Comparison of ENCODE assay signal across 15 cellular contexts in genomic region chr11:19597194-19597593, GRCh38.
DNase-seq lines count a peak whose midpoint lies in the region; ATAC-seq and TF ChIP-seq lines count a peak whose summit lies in the region.
"Had no signal": no experiment of that assay in that cellular context is flagged by ENCODE, and none has a peak within 500 bp of the region (broad histone marks: within the 10 kb centered on the region; RNA-seq: fewer than 3 reads in every experiment).

No MANE protein-coding gene starts in this region.

- ATAC-seq in PC-3, result no peak
- no peak for ATAC-seq in GM21737 (IDR thresholded peaks at IDR 0.05; ENCODE audit: unreplicated experiment)
- no peak for ATAC-seq in HG03175 (IDR thresholded peaks at IDR 0.05; ENCODE audit: unreplicated experiment)
- ATAC-seq in psoas muscle, result no peak
- no peak for ATAC-seq in HG03025 (IDR thresholded peaks at IDR 0.05; ENCODE audit: low FRiP score, unreplicated experiment)
- ATAC-seq: activated CD8-positive, alpha-beta T cell treated with anti-CD3 and anti-CD28 coated beads, Interleukin-2, amount 10 ng/mL, durations not matched to agents 7 days and 5 days; K562; T-helper 17 cell had no signal

- no peaks in the 10 kb centered on the region for H3K79me2 ChIP-seq in PC-3 (ENCODE audit: low read length)

- no peak for TF ChIP-seq CTCF in AG09309 (IDR thresholded peaks at IDR 0.05; ENCODE audit: control insufficient read depth, insufficient read depth, low read depth, low read length, missing control alignments)
- no peak for TF ChIP-seq CTCF in PC-3 (conservative IDR thresholded peaks at IDR 0.05; ENCODE audit: low read depth, low read length)
- no peak for TF ChIP-seq CTCF in psoas muscle (IDR thresholded peaks at IDR 0.05)

- WGBS in psoas muscle, 3 donors, result 68 to 90% (median 78%) methylated on average over 1 of the region's 1 CpG

- CTCF ChIA-PET in PC-3 (lab: Charles Lee), result no interaction called here

- H3K4me1 ChIP-seq in PC-3 (ENCODE audit: insufficient read depth, low read length) (peaks cover 39% of the 10 kb centered on the region), psoas muscle (no peaks in the 10 kb centered on the region)

- H3K27ac ChIP-seq in PC-3 (ENCODE audit: low read length), result peak overlapping the region; percentile 98
- no peak overlapping the region for H3K27ac ChIP-seq in psoas muscle
- H3K27ac ChIP-seq: BLaER1 treated with 17β-estradiol and CSF1 and Interleukin-3, amounts not matched to agents 10 nM and 100 nM had no signal

- H4K20me1 ChIP-seq in PC-3 (ENCODE audit: low read length), result no peaks in the 10 kb centered on the region
- H4K20me1 ChIP-seq: BLaER1 treated with 17β-estradiol and CSF1 and Interleukin-3, amounts not matched to agents 10 nM and 100 nM had no signal

- peaks cover 3% of the 10 kb centered on the region for H3F3A ChIP-seq in PC-3 (ENCODE audit: low read length, unreplicated experiment)

- intact Hi-C loops in PC-3 (cut with micrococcal nuclease) (loop anchor here (5.0 kb wide), 1 partner anchor 35 kb away; no protein-coding TSS in a partner anchor), psoas muscle (cut with DNase I) (no loop called here)

- H2AFZ ChIP-seq in PC-3 (ENCODE audit: low read length), result no peak overlapping the region; the same call in 1 of the 2 replicates

- H3K27me3 ChIP-seq in PC-3 (ENCODE audit: low read length) (no peaks in the 10 kb centered on the region), psoas muscle (ENCODE audit: insufficient read depth in 3 of 3, low read length in 2 of 3) (peaks cover 0 to 4% (median 0%) of the 10 kb centered on the region in 3 donors)
- H3K27me3 ChIP-seq: BLaER1 treated with 17β-estradiol and CSF1 and Interleukin-3, amounts not matched to agents 10 nM and 100 nM had no signal

- POLR2A ChIA-PET in PC-3 (lab: Charles Lee; ENCODE audit: unreplicated experiment), result no interaction called here

- H3K9ac ChIP-seq in PC-3 (ENCODE audit: low read length), result no peak overlapping the region
- H3K9ac ChIP-seq: BLaER1 treated with 17β-estradiol and CSF1 and Interleukin-3, amounts not matched to agents 10 nM and 100 nM had no signal

- H3K4me3 ChIP-seq in AG09309 (ENCODE audit: control insufficient read depth, low read depth, low read length), result no peak overlapping the region
- no peak overlapping the region for H3K4me3 ChIP-seq in PC-3 (ENCODE audit: low read length)
- no peak overlapping the region for H3K4me3 ChIP-seq in psoas muscle
- H3K4me3 ChIP-seq: BLaER1 treated with 17β-estradiol and CSF1 and Interleukin-3, amounts not matched to agents 10 nM and 100 nM; K562 had no signal

- DNase-seq in AG09309 (ENCODE audit: low read depth) (peak; percentile 52), PC-3 (peak; percentile 11), dedifferentiated amniotic fluid mesenchymal stem cell (ENCODE audit: extremely low spot score) (peak; percentile 18), myocyte (ENCODE audit: low read depth) (peak; percentile 88), psoas muscle (no peak)
- DNase-seq: activated CD8-positive, alpha-beta T cell treated with anti-CD3 and anti-CD28 coated beads, Interleukin-2, amount 10 ng/mL, durations not matched to agents 7 days and 5 days; activated naive CD4-positive, alpha-beta T cell; midbrain; NCI-H2081; T-helper 17 cell had no signal

- H3K9me3 ChIP-seq in PC-3 (ENCODE audit: low read length) (no peaks in the 10 kb centered on the region; the same call in 1 of the 2 replicates), psoas muscle (no peaks in the 10 kb centered on the region)

- H3K9me2 ChIP-seq in PC-3 (replicated peaks; ENCODE audit: low read length), result no peaks in the 10 kb centered on the region

- BruUV-seq in PC-3 (replicated peaks; lab: Mats Ljungman, UMichigan), result no TSS peak

- H3K4me2 ChIP-seq in PC-3 (ENCODE audit: low read length), result peak overlapping the region; percentile 76

- H3K36me3 ChIP-seq in PC-3 (ENCODE audit: low read depth, low read length) (no peaks in the 10 kb centered on the region), psoas muscle (ENCODE audit: insufficient read depth in 1 of 2, low read depth in 1 of 2) (no peaks in the 10 kb centered on the region)
- H3K36me3 ChIP-seq: BLaER1 treated with 17β-estradiol and CSF1 and Interleukin-3, amounts not matched to agents 10 nM and 100 nM had no signal

Comparison
In these comparisons a context has a peak if more than half of its experiments do, and no peak if none do; other contexts are left out.
1. DNase-seq: peak in AG09309 (single experiment), PC-3 (single experiment), dedifferentiated amniotic fluid mesenchymal stem cell (single experiment) and myocyte (single experiment); none in psoas muscle (0 of 2).